ENCODE assay signal across 1 cellular context in the genomic region with DNA sequence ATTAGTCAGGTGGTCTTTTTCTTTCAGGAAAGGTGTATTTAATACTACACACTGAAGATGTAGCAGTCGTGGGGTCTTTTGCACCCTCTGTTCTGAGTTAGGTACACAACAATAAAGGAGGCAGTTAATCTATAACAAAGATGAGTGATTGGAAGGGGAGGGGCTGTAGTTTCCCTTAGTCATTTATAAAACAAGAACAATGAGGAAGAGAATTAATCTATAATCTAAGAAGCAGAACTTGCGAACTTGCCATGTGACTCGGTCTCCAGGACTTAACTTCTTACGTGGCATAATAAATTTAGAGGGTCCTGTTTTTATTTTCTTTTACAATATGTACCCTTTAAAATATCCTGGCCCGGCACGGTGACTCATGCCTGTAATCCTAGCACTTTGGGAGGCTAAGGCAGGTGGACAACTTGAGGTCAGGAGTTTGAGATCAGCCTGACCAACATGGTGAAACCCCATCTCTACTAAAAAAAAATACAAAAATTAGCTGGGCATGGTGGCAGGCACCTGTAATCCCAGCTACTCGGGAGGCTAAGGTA.
TF ChIP-seq lines count a peak whose summit lies in the region.

No MANE protein-coding gene starts in this region.

TF ChIP-seq in A549, 52 proteins besides CTCF, POLR2A, EP300 and RAD21 (continued from another document):
- TF ChIP-seq RNF2 (IDR thresholded peaks at IDR 0.05; ENCODE audit: borderline replicate concordance, low read depth) (no peak), JUN (IDR thresholded peaks at IDR 0.05) (no peak)
